Comparison of ENCODE assay signal across 1 cellular context in the genomic region with DNA sequence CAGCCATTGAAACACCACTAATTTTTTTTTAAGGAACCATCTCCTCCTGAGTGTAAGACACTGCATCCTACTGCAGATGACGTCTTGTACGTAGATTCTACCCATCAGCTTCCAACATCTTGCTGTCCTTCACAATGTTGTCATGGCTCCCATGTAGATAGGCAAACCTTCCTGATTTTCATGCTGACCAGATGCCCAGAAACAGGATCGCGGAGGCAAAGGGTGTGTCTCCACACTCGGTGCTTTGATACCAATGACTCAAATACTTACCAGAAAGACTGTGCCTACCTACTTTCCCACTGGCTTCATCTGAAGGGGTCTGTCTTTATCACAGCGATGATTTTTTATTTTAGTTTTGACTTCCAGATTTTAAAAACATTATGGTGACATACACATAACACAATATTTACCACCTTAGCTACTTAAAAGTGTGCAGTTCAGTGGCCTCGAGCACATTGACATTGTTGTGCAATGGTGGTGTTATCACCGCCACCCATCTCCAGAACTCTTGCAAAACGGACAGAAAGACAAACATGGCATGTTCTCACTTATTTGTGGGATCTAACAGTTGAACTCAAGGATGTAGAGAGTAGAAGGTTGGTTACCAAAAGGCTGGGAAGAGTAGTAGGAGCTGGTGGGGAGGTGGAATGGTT.
A peak's percentile ranks its signal among the peaks of the same experiment; 100 is the strongest.
TF ChIP-seq lines count a peak whose summit lies in the region.

No MANE protein-coding gene starts in this region.

TF ChIP-seq in HepG2, 621 proteins besides CTCF, POLR2A, EP300 and RAD21 (continued from another document and continues in another):
- TF ChIP-seq ZKSCAN5 (CRISPR knock-in tag; IDR thresholded peaks at IDR 0.05), result no peak
- TF ChIP-seq, protein P1, sequence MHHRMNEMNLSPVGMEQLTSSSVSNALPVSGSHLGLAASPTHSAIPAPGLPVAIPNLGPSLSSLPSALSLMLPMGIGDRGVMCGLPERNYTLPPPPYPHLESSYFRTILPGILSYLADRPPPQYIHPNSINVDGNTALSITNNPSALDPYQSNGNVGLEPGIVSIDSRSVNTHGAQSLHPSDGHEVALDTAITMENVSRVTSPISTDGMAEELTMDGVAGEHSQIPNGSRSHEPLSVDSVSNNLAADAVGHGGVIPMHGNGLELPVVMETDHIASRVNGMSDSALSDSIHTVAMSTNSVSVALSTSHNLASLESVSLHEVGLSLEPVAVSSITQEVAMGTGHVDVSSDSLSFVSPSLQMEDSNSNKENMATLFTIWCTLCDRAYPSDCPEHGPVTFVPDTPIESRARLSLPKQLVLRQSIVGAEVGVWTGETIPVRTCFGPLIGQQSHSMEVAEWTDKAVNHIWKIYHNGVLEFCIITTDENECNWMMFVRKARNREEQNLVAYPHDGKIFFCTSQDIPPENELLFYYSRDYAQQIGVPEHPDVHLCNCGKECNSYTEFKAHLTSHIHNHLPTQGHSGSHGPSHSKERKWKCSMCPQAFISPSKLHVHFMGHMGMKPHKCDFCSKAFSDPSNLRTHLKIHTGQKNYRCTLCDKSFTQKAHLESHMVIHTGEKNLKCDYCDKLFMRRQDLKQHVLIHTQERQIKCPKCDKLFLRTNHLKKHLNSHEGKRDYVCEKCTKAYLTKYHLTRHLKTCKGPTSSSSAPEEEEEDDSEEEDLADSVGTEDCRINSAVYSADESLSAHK (CRISPR knock-in tag; IDR thresholded peaks at IDR 0.05; ENCODE audit: borderline replicate concordance), result no peak
- no peak for TF ChIP-seq PRPF4 (IDR thresholded peaks at IDR 0.05; ENCODE audit: low read depth, low read length, poor library complexity, severe bottlenecking)
- TF ChIP-seq NR2F2 (IDR thresholded peaks at IDR 0.05; ENCODE audit: borderline replicate concordance, low read depth), result peak; percentile 88; the same call in 1 of the 2 replicates
- TF ChIP-seq, protein P2, sequence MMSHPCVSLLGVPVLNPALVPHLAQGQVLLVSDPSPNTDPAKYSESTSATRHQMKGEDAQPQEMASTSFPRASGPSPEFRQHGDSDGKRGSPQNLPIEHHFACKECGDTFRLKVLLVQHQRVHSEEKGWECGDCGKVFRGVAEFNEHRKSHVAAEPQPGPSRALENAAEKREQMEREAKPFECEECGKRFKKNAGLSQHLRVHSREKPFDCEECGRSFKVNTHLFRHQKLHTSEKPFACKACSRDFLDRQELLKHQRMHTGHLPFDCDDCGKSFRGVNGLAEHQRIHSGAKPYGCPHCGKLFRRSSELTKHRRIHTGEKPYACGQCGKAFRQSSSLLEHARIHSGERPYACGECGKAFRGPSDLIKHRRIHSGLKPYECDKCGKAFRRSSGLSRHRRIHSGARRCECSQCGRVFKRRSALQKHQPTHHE (CRISPR knock-in tag; IDR thresholded peaks at IDR 0.05; ENCODE audit: borderline replicate concordance), result no peak
- no peak for TF ChIP-seq XBP1 (CRISPR knock-in tag; IDR thresholded peaks at IDR 0.05)
- TF ChIP-seq EHMT2 (IDR thresholded peaks at IDR 0.05; ENCODE audit: borderline replicate concordance, low read depth, low read length), result no peak; the same call in 1 of the 2 replicates
- TF ChIP-seq, protein P3, sequence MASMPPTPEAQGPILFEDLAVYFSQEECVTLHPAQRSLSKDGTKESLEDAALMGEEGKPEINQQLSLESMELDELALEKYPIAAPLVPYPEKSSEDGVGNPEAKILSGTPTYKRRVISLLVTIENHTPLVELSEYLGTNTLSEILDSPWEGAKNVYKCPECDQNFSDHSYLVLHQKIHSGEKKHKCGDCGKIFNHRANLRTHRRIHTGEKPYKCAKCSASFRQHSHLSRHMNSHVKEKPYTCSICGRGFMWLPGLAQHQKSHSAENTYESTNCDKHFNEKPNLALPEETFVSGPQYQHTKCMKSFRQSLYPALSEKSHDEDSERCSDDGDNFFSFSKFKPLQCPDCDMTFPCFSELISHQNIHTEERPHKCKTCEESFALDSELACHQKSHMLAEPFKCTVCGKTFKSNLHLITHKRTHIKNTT (CRISPR knock-in tag; IDR thresholded peaks at IDR 0.05), result no peak
- TF ChIP-seq NPAS2 (CRISPR knock-in tag; IDR thresholded peaks at IDR 0.05; ENCODE audit: borderline replicate concordance), result no peak
- TF ChIP-seq, protein P4, sequence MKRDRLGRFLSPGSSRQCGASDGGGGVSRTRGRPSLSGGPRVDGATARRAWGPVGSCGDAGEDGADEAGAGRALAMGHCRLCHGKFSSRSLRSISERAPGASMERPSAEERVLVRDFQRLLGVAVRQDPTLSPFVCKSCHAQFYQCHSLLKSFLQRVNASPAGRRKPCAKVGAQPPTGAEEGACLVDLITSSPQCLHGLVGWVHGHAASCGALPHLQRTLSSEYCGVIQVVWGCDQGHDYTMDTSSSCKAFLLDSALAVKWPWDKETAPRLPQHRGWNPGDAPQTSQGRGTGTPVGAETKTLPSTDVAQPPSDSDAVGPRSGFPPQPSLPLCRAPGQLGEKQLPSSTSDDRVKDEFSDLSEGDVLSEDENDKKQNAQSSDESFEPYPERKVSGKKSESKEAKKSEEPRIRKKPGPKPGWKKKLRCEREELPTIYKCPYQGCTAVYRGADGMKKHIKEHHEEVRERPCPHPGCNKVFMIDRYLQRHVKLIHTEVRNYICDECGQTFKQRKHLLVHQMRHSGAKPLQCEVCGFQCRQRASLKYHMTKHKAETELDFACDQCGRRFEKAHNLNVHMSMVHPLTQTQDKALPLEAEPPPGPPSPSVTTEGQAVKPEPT (CRISPR knock-in tag; IDR thresholded peaks at IDR 0.05; ENCODE audit: low read depth), result no peak; the same call in 1 of the 2 replicates
- TF ChIP-seq, protein P5, sequence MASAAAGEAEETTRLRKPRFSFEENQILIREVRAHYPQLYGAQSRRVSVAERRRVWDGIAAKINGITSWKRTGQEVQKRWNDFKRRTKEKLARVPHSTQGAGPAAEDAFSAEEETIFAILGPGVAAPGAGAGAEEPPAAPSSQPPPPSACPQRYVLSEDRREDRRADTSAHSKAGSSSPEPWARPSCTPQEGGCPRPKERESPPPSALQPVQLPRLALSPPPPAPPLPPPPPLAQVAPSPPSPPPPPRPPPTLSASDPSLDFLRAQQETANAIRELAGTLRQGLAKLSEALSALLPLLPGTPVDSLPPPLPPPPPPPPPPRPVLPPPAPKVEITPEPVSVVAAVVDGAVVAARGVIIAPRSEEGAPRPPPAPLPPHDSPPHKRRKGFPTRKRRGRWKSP (CRISPR knock-in tag; IDR thresholded peaks at IDR 0.05), result peak; percentile 77; the same call in 1 of the 2 replicates
- peak; percentile 48; the same call in 1 of the 2 replicates for TF ChIP-seq GABPB1 (CRISPR knock-in tag; IDR thresholded peaks at IDR 0.05)
- TF ChIP-seq KDM1A (CRISPR knock-in tag; IDR thresholded peaks at IDR 0.05), result peak; percentile 95
- no peak for TF ChIP-seq SP2 (CRISPR knock-in tag; IDR thresholded peaks at IDR 0.05)
- peak; percentile 78; the same call in 1 of the 2 replicates for TF ChIP-seq ZBTB7A (CRISPR knock-in tag; IDR thresholded peaks at IDR 0.05)
- TF ChIP-seq, protein P6, sequence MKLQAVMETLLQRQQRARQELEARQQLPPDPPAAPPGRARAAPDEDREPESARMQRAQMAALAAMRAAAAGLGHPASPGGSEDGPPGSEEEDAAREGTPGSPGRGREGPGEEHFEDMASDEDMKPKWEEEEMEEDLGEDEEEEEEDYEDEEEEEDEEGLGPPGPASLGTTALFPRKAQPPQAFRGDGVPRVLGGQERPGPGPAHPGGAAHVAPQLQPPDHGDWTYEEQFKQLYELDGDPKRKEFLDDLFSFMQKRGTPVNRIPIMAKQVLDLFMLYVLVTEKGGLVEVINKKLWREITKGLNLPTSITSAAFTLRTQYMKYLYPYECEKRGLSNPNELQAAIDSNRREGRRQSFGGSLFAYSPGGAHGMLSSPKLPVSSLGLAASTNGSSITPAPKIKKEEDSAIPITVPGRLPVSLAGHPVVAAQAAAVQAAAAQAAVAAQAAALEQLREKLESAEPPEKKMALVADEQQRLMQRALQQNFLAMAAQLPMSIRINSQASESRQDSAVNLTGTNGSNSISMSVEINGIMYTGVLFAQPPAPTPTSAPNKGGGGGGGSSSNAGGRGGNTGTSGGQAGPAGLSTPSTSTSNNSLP (IDR thresholded peaks at IDR 0.05; ENCODE audit: low read depth, low read length), result peak; percentile 90
- TF ChIP-seq, protein P7, sequence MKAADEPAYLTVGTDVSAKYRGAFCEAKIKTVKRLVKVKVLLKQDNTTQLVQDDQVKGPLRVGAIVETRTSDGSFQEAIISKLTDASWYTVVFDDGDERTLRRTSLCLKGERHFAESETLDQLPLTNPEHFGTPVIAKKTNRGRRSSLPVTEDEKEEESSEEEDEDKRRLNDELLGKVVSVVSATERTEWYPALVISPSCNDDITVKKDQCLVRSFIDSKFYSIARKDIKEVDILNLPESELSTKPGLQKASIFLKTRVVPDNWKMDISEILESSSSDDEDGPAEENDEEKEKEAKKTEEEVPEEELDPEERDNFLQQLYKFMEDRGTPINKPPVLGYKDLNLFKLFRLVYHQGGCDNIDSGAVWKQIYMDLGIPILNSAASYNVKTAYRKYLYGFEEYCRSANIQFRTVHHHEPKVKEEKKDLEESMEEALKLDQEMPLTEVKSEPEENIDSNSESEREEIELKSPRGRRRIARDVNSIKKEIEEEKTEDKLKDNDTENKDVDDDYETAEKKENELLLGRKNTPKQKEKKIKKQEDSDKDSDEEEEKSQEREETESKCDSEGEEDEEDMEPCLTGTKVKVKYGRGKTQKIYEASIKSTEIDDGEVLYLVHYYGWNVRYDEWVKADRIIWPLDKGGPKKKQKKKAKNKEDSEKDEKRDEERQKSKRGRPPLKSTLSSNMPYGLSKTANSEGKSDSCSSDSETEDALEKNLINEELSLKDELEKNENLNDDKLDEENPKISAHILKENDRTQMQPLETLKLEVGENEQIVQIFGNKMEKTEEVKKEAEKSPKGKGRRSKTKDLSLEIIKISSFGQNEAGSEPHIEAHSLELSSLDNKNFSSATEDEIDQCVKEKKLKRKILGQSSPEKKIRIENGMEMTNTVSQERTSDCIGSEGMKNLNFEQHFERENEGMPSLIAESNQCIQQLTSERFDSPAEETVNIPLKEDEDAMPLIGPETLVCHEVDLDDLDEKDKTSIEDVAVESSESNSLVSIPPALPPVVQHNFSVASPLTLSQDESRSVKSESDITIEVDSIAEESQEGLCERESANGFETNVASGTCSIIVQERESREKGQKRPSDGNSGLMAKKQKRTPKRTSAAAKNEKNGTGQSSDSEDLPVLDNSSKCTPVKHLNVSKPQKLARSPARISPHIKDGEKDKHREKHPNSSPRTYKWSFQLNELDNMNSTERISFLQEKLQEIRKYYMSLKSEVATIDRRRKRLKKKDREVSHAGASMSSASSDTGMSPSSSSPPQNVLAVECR (CRISPR knock-in tag; IDR thresholded peaks at IDR 0.05; ENCODE audit: borderline replicate concordance), result peak; percentile 61; the same call in 1 of the 2 replicates
- TF ChIP-seq, protein P8, sequence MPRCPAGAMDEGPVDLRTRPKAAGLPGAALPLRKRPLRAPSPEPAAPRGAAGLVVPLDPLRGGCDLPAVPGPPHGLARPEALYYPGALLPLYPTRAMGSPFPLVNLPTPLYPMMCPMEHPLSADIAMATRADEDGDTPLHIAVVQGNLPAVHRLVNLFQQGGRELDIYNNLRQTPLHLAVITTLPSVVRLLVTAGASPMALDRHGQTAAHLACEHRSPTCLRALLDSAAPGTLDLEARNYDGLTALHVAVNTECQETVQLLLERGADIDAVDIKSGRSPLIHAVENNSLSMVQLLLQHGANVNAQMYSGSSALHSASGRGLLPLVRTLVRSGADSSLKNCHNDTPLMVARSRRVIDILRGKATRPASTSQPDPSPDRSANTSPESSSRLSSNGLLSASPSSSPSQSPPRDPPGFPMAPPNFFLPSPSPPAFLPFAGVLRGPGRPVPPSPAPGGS (CRISPR knock-in tag; IDR thresholded peaks at IDR 0.05), result peak; percentile 60; the same call in 1 of the 2 replicates
- TF ChIP-seq, protein P9, sequence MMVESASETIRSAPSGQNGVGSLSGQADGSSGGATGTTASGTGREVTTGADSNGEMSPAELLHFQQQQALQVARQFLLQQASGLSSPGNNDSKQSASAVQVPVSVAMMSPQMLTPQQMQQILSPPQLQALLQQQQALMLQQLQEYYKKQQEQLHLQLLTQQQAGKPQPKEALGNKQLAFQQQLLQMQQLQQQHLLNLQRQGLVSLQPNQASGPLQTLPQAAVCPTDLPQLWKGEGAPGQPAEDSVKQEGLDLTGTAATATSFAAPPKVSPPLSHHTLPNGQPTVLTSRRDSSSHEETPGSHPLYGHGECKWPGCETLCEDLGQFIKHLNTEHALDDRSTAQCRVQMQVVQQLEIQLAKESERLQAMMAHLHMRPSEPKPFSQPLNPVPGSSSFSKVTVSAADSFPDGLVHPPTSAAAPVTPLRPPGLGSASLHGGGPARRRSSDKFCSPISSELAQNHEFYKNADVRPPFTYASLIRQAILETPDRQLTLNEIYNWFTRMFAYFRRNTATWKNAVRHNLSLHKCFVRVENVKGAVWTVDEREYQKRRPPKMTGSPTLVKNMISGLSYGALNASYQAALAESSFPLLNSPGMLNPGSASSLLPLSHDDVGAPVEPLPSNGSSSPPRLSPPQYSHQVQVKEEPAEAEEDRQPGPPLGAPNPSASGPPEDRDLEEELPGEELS (CRISPR knock-in tag; IDR thresholded peaks at IDR 0.05), result peak; percentile 99
- no peak for TF ChIP-seq ZNF766 (CRISPR knock-in tag; IDR thresholded peaks at IDR 0.05; ENCODE audit: borderline replicate concordance)
- TF ChIP-seq KAT8 (CRISPR knock-in tag; IDR thresholded peaks at IDR 0.05), result peak; percentile 87
- TF ChIP-seq ZNF143 (CRISPR knock-in tag; IDR thresholded peaks at IDR 0.05), result no peak
- peak; percentile 52; the same call in 1 of the 2 replicates for TF ChIP-seq ZNF709 (CRISPR knock-in tag; IDR thresholded peaks at IDR 0.05)
- TF ChIP-seq, protein P10, sequence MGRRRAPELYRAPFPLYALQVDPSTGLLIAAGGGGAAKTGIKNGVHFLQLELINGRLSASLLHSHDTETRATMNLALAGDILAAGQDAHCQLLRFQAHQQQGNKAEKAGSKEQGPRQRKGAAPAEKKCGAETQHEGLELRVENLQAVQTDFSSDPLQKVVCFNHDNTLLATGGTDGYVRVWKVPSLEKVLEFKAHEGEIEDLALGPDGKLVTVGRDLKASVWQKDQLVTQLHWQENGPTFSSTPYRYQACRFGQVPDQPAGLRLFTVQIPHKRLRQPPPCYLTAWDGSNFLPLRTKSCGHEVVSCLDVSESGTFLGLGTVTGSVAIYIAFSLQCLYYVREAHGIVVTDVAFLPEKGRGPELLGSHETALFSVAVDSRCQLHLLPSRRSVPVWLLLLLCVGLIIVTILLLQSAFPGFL (CRISPR knock-in tag; IDR thresholded peaks at IDR 0.05), result no peak
- TF ChIP-seq FIP1L1 (IDR thresholded peaks at IDR 0.05; ENCODE audit: borderline replicate concordance, insufficient read depth, low read depth, low read length), result no peak
- TF ChIP-seq, protein P11, sequence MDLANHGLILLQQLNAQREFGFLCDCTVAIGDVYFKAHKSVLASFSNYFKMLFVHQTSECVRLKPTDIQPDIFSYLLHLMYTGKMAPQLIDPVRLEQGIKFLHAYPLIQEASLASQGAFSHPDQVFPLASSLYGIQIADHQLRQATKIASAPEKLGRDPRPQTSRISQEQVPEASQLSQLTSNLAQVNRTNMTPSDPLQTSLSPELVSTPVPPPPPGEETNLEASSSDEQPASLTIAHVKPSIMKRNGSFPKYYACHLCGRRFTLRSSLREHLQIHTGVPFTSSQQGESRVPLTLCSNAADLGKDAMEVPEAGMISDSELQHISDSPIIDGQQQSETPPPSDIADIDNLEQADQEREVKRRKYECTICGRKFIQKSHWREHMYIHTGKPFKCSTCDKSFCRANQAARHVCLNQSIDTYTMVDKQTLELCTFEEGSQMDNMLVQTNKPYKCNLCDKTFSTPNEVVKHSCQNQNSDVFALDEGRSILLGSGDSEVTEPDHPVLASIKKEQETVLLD (CRISPR knock-in tag; IDR thresholded peaks at IDR 0.05; ENCODE audit: low read depth), result no peak
